16 cellular contexts compared by ENCODE assay signal in the genomic region with DNA sequence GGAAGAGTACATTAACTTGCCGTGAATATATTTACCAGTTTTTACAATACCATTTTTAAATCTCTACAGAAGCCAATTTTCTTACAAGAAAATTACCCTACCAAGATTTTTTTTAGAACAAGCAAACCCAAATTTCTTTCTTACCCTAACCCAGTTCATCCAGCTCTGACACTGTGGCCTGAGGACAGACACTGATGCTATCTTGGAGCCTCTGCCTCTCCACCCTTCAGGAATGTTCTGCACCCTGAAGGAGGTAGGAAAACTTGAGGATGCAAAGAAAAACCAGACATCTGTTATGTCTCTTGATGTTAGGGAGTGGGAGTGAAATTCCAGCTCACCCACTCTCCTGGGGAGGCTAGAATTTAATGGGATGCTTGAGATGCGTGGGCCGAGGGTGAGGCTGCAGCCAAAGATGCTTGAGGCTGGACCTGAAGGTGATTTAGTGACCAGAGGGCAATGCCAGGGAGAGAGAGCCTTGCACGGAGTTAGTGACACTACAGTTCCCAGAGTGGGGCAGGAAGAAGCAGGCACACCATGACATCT.
"Had no signal": no experiment of that assay in that cellular context is flagged by ENCODE, and none has a peak within 500 bp of the region (broad histone marks: within the 10 kb centered on the region; RNA-seq: fewer than 3 reads in every experiment).

No MANE protein-coding gene starts in this region.

- H2AFZ ChIP-seq: neural progenitor cell had no signal

- H3K9ac ChIP-seq: neural progenitor cell had no signal

- ATAC-seq: activated CD4-positive, CD25-positive, alpha-beta regulatory T cell treated with anti-CD3 and anti-CD28 coated beads, Interleukin-2, amount 50 U/mL, for 24 hours; activated naive CD4-positive, alpha-beta T cell treated with anti-CD3 and anti-CD28 coated beads, Interleukin-2, amount 50 U/mL, for 72 hours; SK-N-SH treated with all-trans-retinoic acid at 6 μM for 48 hours; stimulated activated naive CD8-positive, alpha-beta T cell treated with anti-CD3 and anti-CD28 coated beads, Interleukin-15, Interleukin-2, amounts not matched to agents 100 U/mL and 50 U/mL, for 24 hours had no signal

- H3K4me3 ChIP-seq: coronary artery, neural progenitor cell had no signal

- H3K36me3 ChIP-seq: neural progenitor cell had no signal

- FAIRE-seq: bronchial epithelial cell had no signal

- DNase-seq: activated CD4-positive, alpha-beta memory T cell treated with anti-CD3 and anti-CD28 coated beads, Interleukin-2, amount 10 ng/mL, durations not matched to agents 7 days and 5 days; activated CD4-positive, alpha-beta T cell treated with anti-CD3 and anti-CD28 coated beads, Interleukin-2, amount 10 ng/mL, durations not matched to agents 24 days and 14 days; activated gamma-delta T cell treated with Interleukin-2 at 50 U/mL for 16 hours; amniotic stem cell; naive B cell; retina; stimulated activated CD4-positive, alpha-beta T cell treated with anti-CD3 and anti-CD28 coated beads, Interleukin-4, amount 100 ng/mL, for 4 hours; stimulated activated naive CD8-positive, alpha-beta T cell treated with anti-CD3 and anti-CD28 coated beads, Interleukin-15, Interleukin-2, amounts not matched to agents 100 U/mL and 50 U/mL, for 24 hours had no signal

- H3K27me3 ChIP-seq: neural progenitor cell had no signal

- H3K27ac ChIP-seq: coronary artery, epithelial cell of prostate, neural progenitor cell, VCaP had no signal

- H3K4me1 ChIP-seq: neural progenitor cell had no signal

- H3K4me2 ChIP-seq: neural progenitor cell had no signal
